In genomic region chr10:102403115-102403514, GRCh38 we compare ENCODE assay signal across 12 cellular contexts. TPM values are rescaled to one million over a fixed set of nuclear protein-coding genes. Genes with fewer than 3 reads are reported as not detected.
"Had no signal": no experiment of that assay in that cellular context is flagged by ENCODE, and none has a peak within 500 bp of the region (broad histone marks: within the 10 kb centered on the region; RNA-seq: fewer than 3 reads in every experiment).

No MANE protein-coding gene starts in this region.

- H3K4me3 Mint-ChIP-seq: activated CD4-positive, alpha-beta T cell treated with anti-CD3 and anti-CD28 coated beads, Interleukin-2, amount 10 ng/mL, durations not matched to agents 7 days and 5 days; activated naive CD8-positive, alpha-beta T cell treated with anti-CD3 and anti-CD28 coated beads, Interleukin-2, amount 10 ng/mL, durations not matched to agents 7 days and 5 days; T-helper 1 cell treated with Interleukin-12 subunit alpha and Interleukin-12 subunit beta and Interleukin-4 antibody, amounts not matched to agents 30 μg/mL and 1 μg/mL, for 36 hours; WTC11 had no signal

- H3K9me3 Mint-ChIP-seq: activated CD4-positive, alpha-beta T cell treated with anti-CD3 and anti-CD28 coated beads, Interleukin-2, amount 10 ng/mL, durations not matched to agents 7 days and 5 days; activated naive CD8-positive, alpha-beta T cell treated with anti-CD3 and anti-CD28 coated beads, Interleukin-2, amount 10 ng/mL, durations not matched to agents 7 days and 5 days; natural killer cell; stimulated activated naive CD8-positive, alpha-beta T cell treated with anti-CD3 and anti-CD28 coated beads, Interleukin-15, amount 100 ng/mL, for 72 hours; T-helper 1 cell treated with Interleukin-12 subunit alpha and Interleukin-12 subunit beta and Interleukin-4 antibody, amounts not matched to agents 30 μg/mL and 1 μg/mL, for 36 hours; WTC11 had no signal

- H3K27ac Mint-ChIP-seq: activated CD4-positive, alpha-beta T cell treated with anti-CD3 and anti-CD28 coated beads, Interleukin-2, amount 10 ng/mL, durations not matched to agents 7 days and 5 days; activated naive CD8-positive, alpha-beta T cell treated with anti-CD3 and anti-CD28 coated beads, Interleukin-2, amount 10 ng/mL, durations not matched to agents 7 days and 5 days; T-helper 1 cell treated with Interleukin-12 subunit alpha and Interleukin-12 subunit beta and Interleukin-4 antibody, amounts not matched to agents 30 μg/mL and 1 μg/mL, for 36 hours; WTC11 had no signal

- H3K36me3 Mint-ChIP-seq: natural killer cell, WTC11 had no signal

- H3K4me3 ChIP-seq: mucosa of descending colon had no signal

- H3K27ac ChIP-seq: foreskin keratinocyte had no signal

- FAIRE-seq: bronchial epithelial cell had no signal

- H3K9me3 ChIP-seq: mucosa of descending colon had no signal

- H3K27me3 Mint-ChIP-seq: stimulated activated naive CD8-positive, alpha-beta T cell treated with anti-CD3 and anti-CD28 coated beads, Interleukin-15, amount 100 ng/mL, for 72 hours had no signal

- DNase-seq: activated gamma-delta T cell, foreskin keratinocyte, natural killer cell, occipital lobe had no signal

RNA-seq across cellular contexts. Expression of gene C10orf95, which starts 48.2 kb away (rescaled TPM):
- total RNA-seq: aorta, occipital lobe had no signal
